In the genomic region with DNA sequence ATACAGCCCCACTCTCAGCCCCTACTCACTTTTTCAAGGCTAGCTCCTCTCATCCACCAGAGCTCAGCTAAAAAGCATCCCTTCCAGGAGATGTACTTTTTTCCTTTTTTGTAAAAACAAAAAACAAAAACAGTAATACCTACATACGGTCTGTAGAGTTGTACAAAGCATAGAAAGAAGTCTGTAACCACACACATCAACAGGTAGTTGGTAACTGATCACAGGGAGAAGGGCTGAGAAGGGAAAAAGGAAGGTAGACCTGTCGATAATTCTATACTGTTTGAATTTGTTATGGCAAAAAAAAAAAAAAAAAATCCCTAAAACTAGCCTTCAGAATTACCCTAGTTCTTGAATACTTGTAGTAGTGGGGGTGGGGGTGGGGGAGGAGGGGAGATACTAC, we compare ENCODE assay signal across 1 cellular context.
TF ChIP-seq lines count a peak whose summit lies in the region.

No MANE protein-coding gene starts in this region.

TF ChIP-seq in IMR-90, 13 proteins besides CTCF, POLR2A, EP300 and RAD21 (continued from another document):
- TF ChIP-seq, protein P1, sequence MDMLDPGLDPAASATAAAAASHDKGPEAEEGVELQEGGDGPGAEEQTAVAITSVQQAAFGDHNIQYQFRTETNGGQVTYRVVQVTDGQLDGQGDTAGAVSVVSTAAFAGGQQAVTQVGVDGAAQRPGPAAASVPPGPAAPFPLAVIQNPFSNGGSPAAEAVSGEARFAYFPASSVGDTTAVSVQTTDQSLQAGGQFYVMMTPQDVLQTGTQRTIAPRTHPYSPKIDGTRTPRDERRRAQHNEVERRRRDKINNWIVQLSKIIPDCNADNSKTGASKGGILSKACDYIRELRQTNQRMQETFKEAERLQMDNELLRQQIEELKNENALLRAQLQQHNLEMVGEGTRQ (IDR thresholded peaks at IDR 0.05; ENCODE audit: low read depth, low read length) = no peak
- TF ChIP-seq, protein P2, sequence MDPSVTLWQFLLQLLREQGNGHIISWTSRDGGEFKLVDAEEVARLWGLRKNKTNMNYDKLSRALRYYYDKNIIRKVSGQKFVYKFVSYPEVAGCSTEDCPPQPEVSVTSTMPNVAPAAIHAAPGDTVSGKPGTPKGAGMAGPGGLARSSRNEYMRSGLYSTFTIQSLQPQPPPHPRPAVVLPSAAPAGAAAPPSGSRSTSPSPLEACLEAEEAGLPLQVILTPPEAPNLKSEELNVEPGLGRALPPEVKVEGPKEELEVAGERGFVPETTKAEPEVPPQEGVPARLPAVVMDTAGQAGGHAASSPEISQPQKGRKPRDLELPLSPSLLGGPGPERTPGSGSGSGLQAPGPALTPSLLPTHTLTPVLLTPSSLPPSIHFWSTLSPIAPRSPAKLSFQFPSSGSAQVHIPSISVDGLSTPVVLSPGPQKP (IDR thresholded peaks at IDR 0.05; ENCODE audit: borderline replicate concordance, low read depth, low read length) = no peak
- TF ChIP-seq CEBPB (IDR thresholded peaks at IDR 0.05; ENCODE audit: low read depth, low read length) = no peak
TF ChIP-seq in IMR-90: peak in this region for 0.
